Comparison of ENCODE assay signal across 32 cellular contexts in the genomic region with DNA sequence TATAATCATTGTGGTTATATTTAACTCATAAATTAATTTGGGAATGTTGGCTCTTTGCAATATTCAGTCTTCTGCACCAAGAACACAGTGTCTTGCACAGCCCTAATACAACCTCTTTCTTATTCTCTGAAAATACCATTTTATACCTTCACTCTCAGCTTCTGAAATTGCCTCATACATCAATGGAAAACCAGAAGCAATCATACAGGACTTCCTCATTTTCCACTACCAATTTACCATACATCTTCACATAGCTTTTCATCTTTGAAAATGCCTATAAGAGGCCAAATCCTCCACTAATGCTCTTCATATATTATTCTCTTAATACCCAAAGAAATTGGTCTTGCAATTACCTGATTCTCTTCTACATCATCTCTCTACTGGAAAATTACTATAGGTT. TPM values are rescaled to one million over a fixed set of nuclear protein-coding genes. Genes with fewer than 3 reads are reported as not detected.
"Had no signal": no experiment of that assay in that cellular context is flagged by ENCODE, and none has a peak within 500 bp of the region (broad histone marks: within the 10 kb centered on the region; RNA-seq: fewer than 3 reads in every experiment).

No MANE protein-coding gene starts in this region.

- H3K27ac Mint-ChIP-seq: activated CD8-positive, alpha-beta T cell treated with anti-CD3 and anti-CD28 coated beads, Interleukin-2, amount 10 ng/mL, durations not matched to agents 7 days and 5 days; activated naive CD4-positive, alpha-beta T cell treated with anti-CD3 and anti-CD28 coated beads, Interleukin-2, amount 50 U/mL, for 24 hours; activated T-helper 1 cell treated with anti-CD3 and anti-CD28 coated beads, Interleukin-12 subunit alpha, Interleukin-12 subunit beta, Interleukin-2, Interleukin-4 antibody, amounts not matched to agents 30 ng/mL and 10 ng/mL and 1 ng/mL, durations not matched to agents 14 hours and 24 hours and 36 hours; T-cell had no signal

- H3K9me3 Mint-ChIP-seq: activated naive CD4-positive, alpha-beta T cell treated with anti-CD3 and anti-CD28 coated beads, Interleukin-2, amount 50 U/mL, for 24 hours; activated T-helper 1 cell treated with anti-CD3 and anti-CD28 coated beads, Interleukin-12 subunit alpha, Interleukin-12 subunit beta, Interleukin-2, Interleukin-4 antibody, amounts not matched to agents 30 ng/mL and 10 ng/mL and 1 ng/mL, durations not matched to agents 14 hours and 24 hours and 36 hours; T-cell had no signal

- H3K4me1 ChIP-seq: breast epithelium, colonic mucosa had no signal

- H3K4me3 Mint-ChIP-seq: activated CD8-positive, alpha-beta T cell treated with anti-CD3 and anti-CD28 coated beads, Interleukin-2, amount 10 ng/mL, durations not matched to agents 7 days and 5 days; activated naive CD4-positive, alpha-beta T cell treated with anti-CD3 and anti-CD28 coated beads, Interleukin-2, amount 50 U/mL, for 24 hours; activated T-helper 1 cell treated with anti-CD3 and anti-CD28 coated beads, Interleukin-12 subunit alpha, Interleukin-12 subunit beta, Interleukin-2, Interleukin-4 antibody, amounts not matched to agents 30 ng/mL and 10 ng/mL and 1 ng/mL, durations not matched to agents 14 hours and 24 hours and 36 hours; T-cell had no signal

- H3K4me1 Mint-ChIP-seq: activated naive CD4-positive, alpha-beta T cell treated with anti-CD3 and anti-CD28 coated beads, Interleukin-2, amount 50 U/mL, for 24 hours; T-cell had no signal

- H3K36me3 Mint-ChIP-seq: activated naive CD4-positive, alpha-beta T cell treated with anti-CD3 and anti-CD28 coated beads, Interleukin-2, amount 50 U/mL, for 24 hours; T-cell had no signal

- H3K27ac ChIP-seq: breast epithelium, colonic mucosa had no signal

- ATAC-seq: activated CD8-positive, alpha-beta T cell treated with anti-CD3 and anti-CD28 coated beads, Interleukin-2, amount 10 ng/mL, durations not matched to agents 7 days and 5 days; Panc1; T-cell had no signal

- DNase-seq: activated CD4-positive, alpha-beta T cell treated with anti-CD3 and anti-CD28 coated beads for 48 hours; activated CD4-positive, alpha-beta T cell treated with anti-CD3 and anti-CD28 coated beads, Interleukin-2, amount 50 U/mL, for 4 hours; activated CD4-positive, CD25-positive, alpha-beta regulatory T cell treated with anti-CD3 and anti-CD28 coated beads, Interleukin-2, amount 50 U/mL, for 72 hours; activated CD8-positive, alpha-beta memory T cell treated with anti-CD3 and anti-CD28 coated beads, Interleukin-2, amount 50 U/mL, for 48 hours; activated CD8-positive, alpha-beta T cell treated with anti-CD3 and anti-CD28 coated beads, Interleukin-2, amount 10 ng/mL, durations not matched to agents 7 days and 5 days; activated effector memory CD4-positive, alpha-beta T cell treated with Interleukin-2 at 50 U/mL for 16 hours; activated naive CD4-positive, alpha-beta T cell; activated T-cell treated with anti-CD3 and anti-CD28 coated beads, Interleukin-2, amount 50 U/mL, for 1 hour; aorta; caudate nucleus; colonic mucosa; NCI-H1105 treated with DMSO at 0.1 percent for 48 hours; NCI-H1436 treated with DMSO at 0.1 percent for 48 hours; NCI-H187; NCI-H2081; NCI-H446; NCI-H524; Right ventricle myocardium superior; RPMI8226; T-cell; T-helper 2 cell; T1000 had no signal

- H3K36me3 ChIP-seq: breast epithelium, colonic mucosa had no signal

- H3K27me3 ChIP-seq: breast epithelium, colonic mucosa had no signal

- H3K4me3 ChIP-seq: breast epithelium, colonic mucosa had no signal

RNA-seq across cellular contexts. Expression of a gene that starts 4.3 kb away (rescaled TPM):
- total RNA-seq: activated CD8-positive, alpha-beta T cell treated with anti-CD3 and anti-CD28 coated beads, Interleukin-2, amount 10 ng/mL, durations not matched to agents 7 days and 5 days; activated T-helper 1 cell treated with anti-CD3 and anti-CD28 coated beads, Interleukin-12 subunit alpha, Interleukin-12 subunit beta, Interleukin-2, Interleukin-4 antibody, amounts not matched to agents 30 ng/mL and 10 ng/mL and 1 ng/mL, durations not matched to agents 14 hours and 24 hours and 36 hours; aorta; breast epithelium; cerebellum; colonic mucosa; dermis microvascular lymphatic vessel endothelial cell; LHCN-M2; M059J; OCI-LY7; Right ventricle myocardium superior; SK-MEL-5; T-cell had no signal
- polyA plus RNA-seq: aorta had no signal

RNA-seq across cellular contexts. Expression of a gene that starts 6.7 kb away (rescaled TPM):
- total RNA-seq: LHCN-M2, M059J, Right ventricle myocardium superior, T-cell had no signal
- polyA plus RNA-seq: aorta had no signal

RNA-seq across cellular contexts. Expression of a gene that starts 21.0 kb away (rescaled TPM):
- total RNA-seq: LHCN-M2, M059J, Right ventricle myocardium superior had no signal
- polyA plus RNA-seq: aorta had no signal
